Comparison of ENCODE assay signal across 8 cellular contexts in the genomic region with DNA sequence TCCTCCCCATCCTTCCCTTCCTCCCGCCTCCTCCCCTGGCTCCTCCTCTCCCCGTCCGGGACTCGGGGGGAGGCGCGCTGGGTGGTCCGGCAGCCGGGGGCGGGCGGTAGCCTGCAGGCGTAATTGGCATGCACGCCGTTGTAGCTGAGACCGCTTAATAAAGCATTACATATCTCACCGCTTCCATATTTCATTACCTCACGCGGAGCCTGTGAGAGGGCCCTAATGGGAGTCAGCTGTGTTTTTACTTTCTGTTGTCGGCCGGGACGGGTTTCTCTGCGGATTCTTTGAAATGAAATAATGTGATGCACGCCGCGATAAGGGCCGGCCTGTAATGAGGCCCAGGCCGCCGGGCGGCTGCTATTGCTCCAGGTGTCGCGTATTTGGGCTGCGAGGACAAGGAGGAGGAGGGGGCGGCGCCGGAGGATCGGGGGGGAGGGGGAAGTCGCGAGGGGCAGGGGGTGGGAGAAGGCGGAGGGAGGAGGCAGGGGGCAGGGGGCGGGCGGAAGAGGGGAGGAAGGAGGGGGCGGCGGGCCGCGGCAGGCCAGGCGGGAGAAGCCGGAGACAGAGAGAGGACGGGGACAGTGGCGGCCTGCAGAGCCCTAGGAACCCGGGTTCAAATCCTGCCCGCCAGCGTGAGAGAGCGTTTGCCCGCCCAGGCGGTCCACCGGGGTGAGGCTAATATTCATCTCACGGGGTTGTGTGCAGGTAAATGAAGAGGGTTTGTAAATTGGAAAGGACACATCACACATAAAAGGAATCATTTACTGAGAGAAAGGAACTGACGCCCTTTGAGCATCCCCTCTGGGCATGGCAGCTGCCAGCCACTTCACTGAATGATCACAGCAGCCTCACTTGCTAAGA.
DNase-seq lines count a peak whose midpoint lies in the region; ATAC-seq and TF ChIP-seq lines count a peak whose summit lies in the region.

No MANE protein-coding gene starts in this region.

- CTCF ChIA-PET in IMR-90 (lab: Yijun Ruan, JAX) = no interaction called here

- no peak overlapping the region; the same call in 1 of the 2 replicates for H3K9ac ChIP-seq in IMR-90 (ENCODE audit: low read depth, low read length)

- no peak overlapping the region for H3K27ac ChIP-seq in IMR-90 (ENCODE audit: insufficient read depth, low read length)

- H3K4ac ChIP-seq in IMR-90 (ENCODE audit: low read depth, low read length) = no peak overlapping the region

- peak overlapping the region; percentile 44 for H3K4me2 ChIP-seq in IMR-90 (ENCODE audit: low read depth, low read length)

- H3K27me3 Mint-ChIP-seq in brain = peaks cover 25% of the 10 kb centered on the region

- no peak overlapping the region for H3K18ac ChIP-seq in IMR-90 (ENCODE audit: low read depth, low read length)

- no peak for TF ChIP-seq CTCF in IMR-90 (conservative IDR thresholded peaks at IDR 0.05; ENCODE audit: low read depth, low read length)
- no peak for TF ChIP-seq CTCF in brain (conservative IDR thresholded peaks at IDR 0.05)

- no peak for TF ChIP-seq RAD21 in IMR-90 (IDR thresholded peaks at IDR 0.05; ENCODE audit: low read length)

- no peak overlapping the region for H4K91ac ChIP-seq in IMR-90 (ENCODE audit: insufficient read depth, low read depth, low read length)

- no peak overlapping the region; the same call in 1 of the 2 replicates for H3K56ac ChIP-seq in IMR-90 (ENCODE audit: extremely low read depth, insufficient read depth, low read length)

- no peak overlapping the region for H2AK5ac ChIP-seq in IMR-90 (ENCODE audit: low read depth, low read length)

- no peak overlapping the region for H3K23ac ChIP-seq in IMR-90 (ENCODE audit: low read depth, low read length)

- in situ Hi-C loops in IMR-90 (cut with MboI; ENCODE audit: low sequenced_read_pairs) = no loop called here

- no peaks in the 10 kb centered on the region for H3K36me3 ChIP-seq in IMR-90 (ENCODE audit: control insufficient read depth, insufficient read depth, low read length)

- no peak overlapping the region for H2BK120ac ChIP-seq in IMR-90 (ENCODE audit: low read depth, low read length)

- H3K4me1 ChIP-seq in IMR-90 (ENCODE audit: control insufficient read depth, insufficient read depth, low read length) = 0 out of 2 replicates have a peak, but pooled peaks cover 1% of the 10 kb centered on the region

- H2BK5ac ChIP-seq in IMR-90 (ENCODE audit: low read depth, low read length, poor library complexity, severe bottlenecking) = no peak overlapping the region

- H3K79me1 ChIP-seq in IMR-90 (ENCODE audit: low read depth in 1 of 2, low read length in 2 of 2) = no peaks in the 10 kb centered on the region

- DNase-seq in Ammon's horn (ENCODE audit: low spot score) (peak; percentile 39), IMR-90 (peak; percentile 52), iPS-NIHi7 (ENCODE audit: extremely low spot score) (peak; percentile 86), skeletal muscle cell (ENCODE audit: low read depth) (no peak), NCI-H128 (lab: John Stamatoyannopoulos, UW; ENCODE audit: unreplicated experiment) (no peak), AML-193 (lab: John Stamatoyannopoulos, UW) (no peak)

- no TSS peak for BruUV-seq in IMR-90 (replicated peaks; lab: Mats Ljungman, UMichigan)

- H3K4me1 Mint-ChIP-seq in brain = peaks cover 32% of the 10 kb centered on the region

- no peak overlapping the region for H2BK20ac ChIP-seq in IMR-90 (ENCODE audit: low read depth, low read length)

- no peaks in the 10 kb centered on the region for H3K9me3 ChIP-seq in IMR-90 (ENCODE audit: control insufficient read depth, insufficient read depth, low read length)

- no peak overlapping the region for H4K5ac ChIP-seq in IMR-90 (ENCODE audit: low read depth, low read length)

- H3K4me3 ChIP-seq in IMR-90 (ENCODE audit: insufficient read depth, low read depth, low read length) = peak overlapping the region; percentile 45
- peak overlapping the region; percentile 40 for H3K4me3 ChIP-seq in skeletal muscle cell (ENCODE audit: low read depth, low read length)

- no peak overlapping the region for H2BK15ac ChIP-seq in IMR-90 (ENCODE audit: low read depth, low read length)

- dilution Hi-C loops in IMR-90 (cut with HindIII; ENCODE audit: low sequenced_read_pairs, unreplicated experiment) = no loop called here

- no peak overlapping the region for H2AK9ac ChIP-seq in IMR-90 (replicated peaks; ENCODE audit: low read depth, low read length, poor library complexity)

- intact Hi-C loops in IMR-90 (cut with micrococcal nuclease) = no loop called here

- H3K36me3 Mint-ChIP-seq in brain = no peaks in the 10 kb centered on the region

- no peak for TF ChIP-seq POLR2A in IMR-90 (IDR thresholded peaks at IDR 0.05; ENCODE audit: low read depth, low read length)

- H3K27me3 ChIP-seq in IMR-90 (ENCODE audit: control insufficient read depth, insufficient read depth, low read length) = peaks cover 24% of the 10 kb centered on the region

- H4K20me1 ChIP-seq in IMR-90 (ENCODE audit: insufficient read depth, low read length) = no peaks in the 10 kb centered on the region

- no peak overlapping the region for H3K14ac ChIP-seq in IMR-90 (replicated peaks; ENCODE audit: low read depth, low read length)

- H2AFZ ChIP-seq in IMR-90 (replicated peaks; ENCODE audit: low read length, poor library complexity) = peak overlapping the region; percentile 85

- H3K9me3 Mint-ChIP-seq in brain = peaks cover 7 to 16% (median 11%) of the 10 kb centered on the region in 5 experiments

- POLR2A ChIA-PET in IMR-90 (lab: Charles Lee; ENCODE audit: unreplicated experiment) = no interaction called here

- 0% methylated on average over 7 of the region's 57 CpGs; no CpG with 5 or more reads in 1 of the 2 experiments for WGBS in IMR-90 (ENCODE audit: extremely low coverage in 2 of 2, insufficient read length in 1 of 2), 2 experiments

- H4K8ac ChIP-seq in IMR-90 (ENCODE audit: low read depth in 2 of 2, low read length in 2 of 2) = no peak overlapping the region

- ATAC-seq in IMR-90 (ENCODE audit: low read depth) = peak; percentile 79
- ATAC-seq in HG03457 (IDR thresholded peaks at IDR 0.05; ENCODE audit: unreplicated experiment) = no peak

- H3K27ac Mint-ChIP-seq in brain = peak overlapping the region; percentile 16 to 93 (median 76)

- H3K4me3 Mint-ChIP-seq in brain = peak overlapping the region; percentile 84 to 92 (median 88)

- H3K9me1 ChIP-seq in IMR-90 (ENCODE audit: insufficient read depth, low read length) = no peaks in the 10 kb centered on the region

TF ChIP-seq in IMR-90, 13 proteins besides CTCF, POLR2A, EP300 and RAD21:
- TF ChIP-seq, protein P1, sequence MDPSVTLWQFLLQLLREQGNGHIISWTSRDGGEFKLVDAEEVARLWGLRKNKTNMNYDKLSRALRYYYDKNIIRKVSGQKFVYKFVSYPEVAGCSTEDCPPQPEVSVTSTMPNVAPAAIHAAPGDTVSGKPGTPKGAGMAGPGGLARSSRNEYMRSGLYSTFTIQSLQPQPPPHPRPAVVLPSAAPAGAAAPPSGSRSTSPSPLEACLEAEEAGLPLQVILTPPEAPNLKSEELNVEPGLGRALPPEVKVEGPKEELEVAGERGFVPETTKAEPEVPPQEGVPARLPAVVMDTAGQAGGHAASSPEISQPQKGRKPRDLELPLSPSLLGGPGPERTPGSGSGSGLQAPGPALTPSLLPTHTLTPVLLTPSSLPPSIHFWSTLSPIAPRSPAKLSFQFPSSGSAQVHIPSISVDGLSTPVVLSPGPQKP (IDR thresholded peaks at IDR 0.05; ENCODE audit: borderline replicate concordance, low read depth, low read length) = no peak
- TF ChIP-seq MAFK (IDR thresholded peaks at IDR 0.05; ENCODE audit: low read depth, low read length) = no peak
- no peak for TF ChIP-seq NFE2L2 (IDR thresholded peaks at IDR 0.05; ENCODE audit: low read depth, low read length)
- TF ChIP-seq CEBPB (IDR thresholded peaks at IDR 0.05; ENCODE audit: low read depth, low read length) = no peak
- no peak for TF ChIP-seq MAZ (IDR thresholded peaks at IDR 0.05; ENCODE audit: borderline replicate concordance, low read depth, low read length)
- no peak for TF ChIP-seq SMC3 (IDR thresholded peaks at IDR 0.05; ENCODE audit: low read depth, low read length)

Comparison
In these comparisons a context has a peak if more than half of its experiments do, and no peak if none do; other contexts are left out.
1. DNase-seq: peak in Ammon's horn (single experiment), IMR-90 (single experiment) and iPS-NIHi7 (single experiment); none in skeletal muscle cell (single experiment), NCI-H128 (single experiment) and AML-193 (0 of 2).